3 cellular contexts compared by ENCODE assay signal in genomic region chr12:118575730-118576129, GRCh38.
TF ChIP-seq lines count a peak whose summit lies in the region.

No MANE protein-coding gene starts in this region.

TF ChIP-seq in GM12891, 5 proteins besides CTCF, POLR2A, EP300 and RAD21 (continued from another document):
- no peak for TF ChIP-seq POU2F2 (IDR thresholded peaks at IDR 0.05; ENCODE audit: low read depth, low read length)

TF ChIP-seq in HEK293, 187 proteins besides CTCF, POLR2A, EP300 and RAD21 (continued from another document):
- TF ChIP-seq ZNF488 (tag by site-specific recombination; IDR thresholded peaks at IDR 0.05) = peak; percentile 28; the same call in 1 of the 2 replicates
- TF ChIP-seq ZNF704 (tag by site-specific recombination; IDR thresholded peaks at IDR 0.05) = 0 out of 2 replicates have a peak, but pooled peaks have one; percentile 20

TF ChIP-seq in K562, 482 proteins besides CTCF, POLR2A, EP300 and RAD21 (continued from another document):
- no peak for TF ChIP-seq MXD1 (CRISPR knock-in tag; IDR thresholded peaks at IDR 0.05; ENCODE audit: borderline replicate concordance, poor library complexity, severe bottlenecking)
- no peak for TF ChIP-seq DIDO1 (tag; IDR thresholded peaks at IDR 0.05; ENCODE audit: low read depth)
- TF ChIP-seq CHD2 (IDR thresholded peaks at IDR 0.05; ENCODE audit: low read depth, low read length) = no peak
- no peak for TF ChIP-seq HDAC3 (IDR thresholded peaks at IDR 0.05; ENCODE audit: borderline replicate concordance, partially characterized antibody)
- no peak for TF ChIP-seq ATF4 (CRISPR knock-in tag; IDR thresholded peaks at IDR 0.05)
- TF ChIP-seq RHOXF2B (CRISPR knock-in tag; conservative IDR thresholded peaks at IDR 0.05) = no peak
- TF ChIP-seq PYGO2 (tag; IDR thresholded peaks at IDR 0.05) = no peak
- no peak for TF ChIP-seq ESRRA (IDR thresholded peaks at IDR 0.05; ENCODE audit: borderline replicate concordance, low read depth)
- TF ChIP-seq TBL1XR1 (IDR thresholded peaks at IDR 0.05; ENCODE audit: low read length in 2 of 2) = no peak
- no peak for TF ChIP-seq ARNT (IDR thresholded peaks at IDR 0.05)
- TF ChIP-seq E2F8 (IDR thresholded peaks at IDR 0.05; ENCODE audit: low read depth, partially characterized antibody) = no peak
- TF ChIP-seq KAT7 (CRISPR knock-in tag; IDR thresholded peaks at IDR 0.05; ENCODE audit: borderline replicate concordance) = no peak
- TF ChIP-seq ELK3 (CRISPR knock-in tag; IDR thresholded peaks at IDR 0.05) = no peak
- no peak for TF ChIP-seq STAT5B (CRISPR knock-in tag; IDR thresholded peaks at IDR 0.05)
- TF ChIP-seq SRSF9 (IDR thresholded peaks at IDR 0.05; ENCODE audit: borderline replicate concordance, low read depth, low read length) = no peak
- TF ChIP-seq NFYB (IDR thresholded peaks at IDR 0.05; ENCODE audit: extremely low read depth, insufficient read length) = no peak
- TF ChIP-seq ZNF79 (CRISPR knock-in tag; IDR thresholded peaks at IDR 0.05; ENCODE audit: low read depth) = no peak
